1 cellular context compared by ENCODE assay signal in genomic region chr16:50741808-50742520, GRCh38.
A peak's percentile ranks its signal among the peaks of the same experiment; 100 is the strongest.
TF ChIP-seq lines count a peak whose summit lies in the region.

CYLD (plus strand) TSS chr16:50742086; CDS start chr16:50749699, 7,613 bp downstream.

TF ChIP-seq in HEK293, 187 proteins besides CTCF, POLR2A, EP300 and RAD21 (continued from another document and continues in another):
- TF ChIP-seq ZNF449 (tag by site-specific recombination; IDR thresholded peaks at IDR 0.05) (no peak), ZBTB20 (tag by site-specific recombination; IDR thresholded peaks at IDR 0.05) (no peak), ZFP41 (tag by site-specific recombination; IDR thresholded peaks at IDR 0.05; ENCODE audit: borderline replicate concordance) (no peak), ZNF629 (tag by site-specific recombination; IDR thresholded peaks at IDR 0.05) (no peak), PRDM10 (tag by site-specific recombination; IDR thresholded peaks at IDR 0.05) (peak; percentile 43; the same call in 1 of the 2 replicates), ZNF561 (tag by site-specific recombination; IDR thresholded peaks at IDR 0.05; ENCODE audit: borderline replicate concordance) (peak; percentile 50; the same call in 1 of the 2 replicates), PATZ1 (tag by site-specific recombination; IDR thresholded peaks at IDR 0.05) (peak; percentile 96), ZFP3 (tag by site-specific recombination; IDR thresholded peaks at IDR 0.05; ENCODE audit: low read depth) (no peak), PRDM6 (tag by site-specific recombination; IDR thresholded peaks at IDR 0.05) (no peak), ZNF777 (tag by site-specific recombination; IDR thresholded peaks at IDR 0.05; ENCODE audit: borderline replicate concordance) (no peak), ZBTB1 (tag by site-specific recombination; IDR thresholded peaks at IDR 0.05) (no peak), ZNF785 (tag by site-specific recombination; IDR thresholded peaks at IDR 0.05) (no peak), ZEB2 (tag by site-specific recombination; IDR thresholded peaks at IDR 0.05) (peak; percentile 39; the same call in 1 of the 2 replicates), ZNF112 (tag by site-specific recombination; IDR thresholded peaks at IDR 0.05) (no peak), MZF1 (tag by site-specific recombination; IDR thresholded peaks at IDR 0.05; ENCODE audit: borderline replicate concordance) (no peak), ZNF664 (tag by site-specific recombination; IDR thresholded peaks at IDR 0.05) (no peak), HOXD13 (CRISPR knock-in tag; IDR thresholded peaks at IDR 0.05; ENCODE audit: borderline replicate concordance) (no peak), ZNF114 (tag by site-specific recombination; IDR thresholded peaks at IDR 0.05) (no peak), ZNF366 (tag by site-specific recombination; conservative IDR thresholded peaks at IDR 0.05) (peak; percentile 21; the same call in 1 of the 2 replicates), ZNF426 (tag by site-specific recombination; IDR thresholded peaks at IDR 0.05) (no peak), GLIS2 (tag by site-specific recombination; IDR thresholded peaks at IDR 0.05) (peak; percentile 35; the same call in 1 of the 2 replicates), SALL2 (tag by site-specific recombination; IDR thresholded peaks at IDR 0.05; ENCODE audit: borderline replicate concordance) (no peak), ZNF174 (tag by site-specific recombination; IDR thresholded peaks at IDR 0.05) (no peak), SETDB1 (IDR thresholded peaks at IDR 0.05; ENCODE audit: insufficient read length, low read length) (no peak), ZNF791 (tag by site-specific recombination; IDR thresholded peaks at IDR 0.05) (no peak), ZNF248 (tag by site-specific recombination; IDR thresholded peaks at IDR 0.05) (no peak), ZNF146 (tag by site-specific recombination; IDR thresholded peaks at IDR 0.05) (no peak), WT1 (tag by site-specific recombination; IDR thresholded peaks at IDR 0.05) (no peak; the same call in 1 of the 2 replicates), ZNF341 (tag by site-specific recombination; IDR thresholded peaks at IDR 0.05; ENCODE audit: low read depth) (peak; percentile 75), ZBTB48 (tag by site-specific recombination; IDR thresholded peaks at IDR 0.05) (no peak), HOXC10 (CRISPR knock-in tag; IDR thresholded peaks at IDR 0.05) (no peak), ZNF24 (tag by site-specific recombination; IDR thresholded peaks at IDR 0.05) (no peak), ZNF837 (tag by site-specific recombination; IDR thresholded peaks at IDR 0.05) (no peak), ZNF654 (tag by site-specific recombination; IDR thresholded peaks at IDR 0.05; ENCODE audit: low read depth) (no peak), HIC1 (tag by site-specific recombination; IDR thresholded peaks at IDR 0.05) (no peak), YY2 (tag by site-specific recombination; IDR thresholded peaks at IDR 0.05) (peak; percentile 75), KLF16 (tag by site-specific recombination; IDR thresholded peaks at IDR 0.05) (peak; percentile 93), KLF17 (tag by site-specific recombination; IDR thresholded peaks at IDR 0.05) (peak; percentile 46; the same call in 1 of the 2 replicates), SP3 (tag by site-specific recombination; IDR thresholded peaks at IDR 0.05) (peak; percentile 100), ZNF776 (tag by site-specific recombination; IDR thresholded peaks at IDR 0.05; ENCODE audit: borderline replicate concordance) (no peak), ZNF2 (tag by site-specific recombination; IDR thresholded peaks at IDR 0.05) (no peak), EGR2 (tag by site-specific recombination; IDR thresholded peaks at IDR 0.05; ENCODE audit: low read depth) (peak; percentile 96), ZNF610 (tag by site-specific recombination; IDR thresholded peaks at IDR 0.05; ENCODE audit: borderline replicate concordance) (no peak), ZNF76 (tag by site-specific recombination; IDR thresholded peaks at IDR 0.05; ENCODE audit: borderline replicate concordance, low read depth) (peak; percentile 59; the same call in 1 of the 2 replicates), FEZF1 (tag by site-specific recombination; IDR thresholded peaks at IDR 0.05) (no peak), ZNF639 (tag by site-specific recombination; IDR thresholded peaks at IDR 0.05) (no peak), YY1 (tag by site-specific recombination; IDR thresholded peaks at IDR 0.05) (peak; percentile 81), KLF8 (tag by site-specific recombination; IDR thresholded peaks at IDR 0.05) (peak; percentile 78), GLI2 (tag by site-specific recombination; IDR thresholded peaks at IDR 0.05; ENCODE audit: borderline replicate concordance, low read depth) (no peak), ZNF274 (IDR thresholded peaks at IDR 0.05; ENCODE audit: low read length) (no peak), ZNF274 (tag by site-specific recombination; IDR thresholded peaks at IDR 0.05; ENCODE audit: borderline replicate concordance) (no peak), PRDM4 (tag by site-specific recombination; IDR thresholded peaks at IDR 0.05) (no peak), MYNN (tag by site-specific recombination; IDR thresholded peaks at IDR 0.05; ENCODE audit: borderline replicate concordance) (no peak; the same call in 1 of the 2 replicates), ZNF311 (tag by site-specific recombination; IDR thresholded peaks at IDR 0.05; ENCODE audit: borderline replicate concordance) (no peak), ZNF529 (tag by site-specific recombination; IDR thresholded peaks at IDR 0.05; ENCODE audit: insufficient replicate concordance) (no peak), ZNF707 (tag by site-specific recombination; IDR thresholded peaks at IDR 0.05) (no peak), ZNF521 (tag by site-specific recombination; IDR thresholded peaks at IDR 0.05) (no peak), ZNF214 (tag by site-specific recombination; IDR thresholded peaks at IDR 0.05; ENCODE audit: borderline replicate concordance) (no peak)
